Comparison of ENCODE assay signal across 1 cellular context in genomic region chr13:35966024-35966423, GRCh38.
TF ChIP-seq lines count a peak whose summit lies in the region.

No MANE protein-coding gene starts in this region.

TF ChIP-seq in SK-N-SH, 30 proteins besides CTCF, POLR2A, EP300 and RAD21 (continued from another document):
- TF ChIP-seq FOXM1 (IDR thresholded peaks at IDR 0.05; ENCODE audit: low read depth): no peak
- TF ChIP-seq SMC3 (IDR thresholded peaks at IDR 0.05; ENCODE audit: low read depth, low read length): no peak
- no peak for TF ChIP-seq TAF1 (IDR thresholded peaks at IDR 0.05; ENCODE audit: borderline replicate concordance, low read depth, low read length)
- TF ChIP-seq PBX3 (IDR thresholded peaks at IDR 0.05): no peak
- no peak for TF ChIP-seq RXRA (IDR thresholded peaks at IDR 0.05; ENCODE audit: borderline replicate concordance, low read depth)
- no peak for TF ChIP-seq EZH2phosphoT487 (IDR thresholded peaks at IDR 0.05; ENCODE audit: borderline replicate concordance, low read depth)
